Comparison of ENCODE assay signal across 23 cellular contexts in genomic region chr13:34634443-34634842, GRCh38.
DNase-seq lines count a peak whose midpoint lies in the region; ATAC-seq and TF ChIP-seq lines count a peak whose summit lies in the region.
"Had no signal": no experiment of that assay in that cellular context is flagged by ENCODE, and none has a peak within 500 bp of the region (broad histone marks: within the 10 kb centered on the region; RNA-seq: fewer than 3 reads in every experiment).

No MANE protein-coding gene starts in this region.

- DNase-seq in NCI-H187 treated with DMSO at 0.1 percent for 48 hours (lab: John Stamatoyannopoulos, UW): peak; percentile 27
- peak; percentile 53 for DNase-seq in NCI-H2227 treated with DMSO at 0.1 percent for 48 hours (lab: John Stamatoyannopoulos, UW)
- peak in 33 of 42 donors; percentile 3 to 86 (median 39) for DNase-seq in head of caudate nucleus
- DNase-seq in nephron progenitor cell: no peak
- no peak for DNase-seq in HUDEP-2 (lab: John Stamatoyannopoulos, UW; ENCODE audit: unreplicated experiment in 76 of 76)
- no peak for DNase-seq in inferior parietal cortex (ENCODE audit: extremely low spot score)
- DNase-seq: 8988T; ACHN; AML-193; BE2C; CD4-positive, alpha-beta T cell; CD8-positive, alpha-beta memory T cell; DMS 273 treated with DMSO at 0.1 percent for 48 hours; DMS79; EL; GDM1; H9 had no signal

- H3K9me3 Mint-ChIP-seq in nephron progenitor cell: peaks cover 3% of the 10 kb centered on the region

- TF ChIP-seq CTCF in nephron progenitor cell (IDR thresholded peaks at IDR 0.05): no peak

- H3K4me3 Mint-ChIP-seq in nephron progenitor cell: no peak overlapping the region
- H3K4me3 Mint-ChIP-seq: CD14-positive monocyte; CD4-positive, alpha-beta T cell; CD8-positive, alpha-beta memory T cell; GM23338; H9 had no signal

- no peaks in the 10 kb centered on the region for H3K36me3 Mint-ChIP-seq in nephron progenitor cell (ENCODE audit: low read depth)
- H3K36me3 Mint-ChIP-seq: CD14-positive monocyte; CD8-positive, alpha-beta memory T cell had no signal

- H3K4me1 Mint-ChIP-seq in nephron progenitor cell: peaks cover 6% of the 10 kb centered on the region
- H3K4me1 Mint-ChIP-seq: CD14-positive monocyte; CD8-positive, alpha-beta memory T cell had no signal

- H3K27ac Mint-ChIP-seq in nephron progenitor cell: peak overlapping the region; percentile 34
- H3K27ac Mint-ChIP-seq: CD14-positive monocyte; CD4-positive, alpha-beta T cell; CD8-positive, alpha-beta memory T cell; GM23338 had no signal

- peaks cover 8% of the 10 kb centered on the region for H3K27me3 Mint-ChIP-seq in nephron progenitor cell (ENCODE audit: low read depth, poor library complexity)
- H3K27me3 Mint-ChIP-seq: CD4-positive, alpha-beta T cell had no signal

- no peak for ATAC-seq in GM19023 (IDR thresholded peaks at IDR 0.05; ENCODE audit: unreplicated experiment)
- ATAC-seq: A549, GM12878, GM23338, HCT116 had no signal

- intact Hi-C loops in head of caudate nucleus (cut with DNase I): no loop called here

Comparison
In these comparisons a context has a peak if more than half of its experiments do, and no peak if none do; other contexts are left out.
1. DNase-seq: peak in NCI-H187 treated with DMSO at 0.1 percent for 48 hours (single experiment), NCI-H2227 treated with DMSO at 0.1 percent for 48 hours (single experiment) and head of caudate nucleus (33 of 42); none in nephron progenitor cell (single experiment), HUDEP-2 (0 of 76) and inferior parietal cortex (single experiment).